Comparison of ENCODE assay signal across 31 cellular contexts in genomic region chr3:195028877-195029606, GRCh38.
DNase-seq lines count a peak whose midpoint lies in the region; ATAC-seq, FAIRE-seq and TF ChIP-seq lines count a peak whose summit lies in the region.
"Had no signal": no experiment of that assay in that cellular context is flagged by ENCODE, and none has a peak within 500 bp of the region (broad histone marks: within the 10 kb centered on the region; RNA-seq: fewer than 3 reads in every experiment).

No MANE protein-coding gene starts in this region.

- H3K4me3 ChIP-seq in gastroesophageal sphincter (no peak overlapping the region), keratinocyte (ENCODE audit: control insufficient read depth in 2 of 3, extremely low read depth in 1 of 3, insufficient read depth in 2 of 3, low read depth in 1 of 3, low read length in 3 of 3) (no peak overlapping the region), esophagus squamous epithelium (no peak overlapping the region)
- H3K4me3 ChIP-seq: SJSA1, transverse colon had no signal

- TF ChIP-seq CTCF in VCaP (conservative IDR thresholded peaks at IDR 0.05) (no peak), gastroesophageal sphincter (IDR thresholded peaks at IDR 0.05) (no peak), keratinocyte (optimal IDR thresholded peaks at IDR 0.05 in 1 of 3, IDR thresholded peaks at IDR 0.05 in 1 of 3, conservative IDR thresholded peaks at IDR 0.05 in 1 of 3; ENCODE audit: extremely low read depth in 1 of 3, insufficient read depth in 2 of 3, low read length in 3 of 3) (no peak), esophagus squamous epithelium (IDR thresholded peaks at IDR 0.05) (no peak)

- H3K36me3 Mint-ChIP-seq in natural killer cell treated with Interleukin-12 subunit alpha and Interleukin-12 subunit beta and Interleukin-15 and Interleukin-18, amount 100 ng/mL, for 72 hours: no peaks in the 10 kb centered on the region
- H3K36me3 Mint-ChIP-seq: activated naive CD4-positive, alpha-beta T cell treated with anti-CD3 and anti-CD28 coated beads, Interleukin-2, amount 50 U/mL, for 24 hours had no signal

- no peaks in the 10 kb centered on the region for H3K9me1 ChIP-seq in keratinocyte (ENCODE audit: control insufficient read depth, extremely low read depth, insufficient read depth, low read length)

- no peak for TF ChIP-seq POLR2A in gastroesophageal sphincter (IDR thresholded peaks at IDR 0.05)
- TF ChIP-seq POLR2A in esophagus squamous epithelium (IDR thresholded peaks at IDR 0.05): no peak

- ATAC-seq in gastroesophageal sphincter (peak; percentile 18), HG02759 (IDR thresholded peaks at IDR 0.05; ENCODE audit: unreplicated experiment) (no peak)
- ATAC-seq in natural killer cell treated with Interleukin-12 subunit alpha and Interleukin-12 subunit beta and Interleukin-15 and Interleukin-18, amount 100 ng/mL, for 72 hours: no peak
- ATAC-seq: sciatic nerve had no signal

- peak; percentile 20 for FAIRE-seq in keratinocyte (lab: Jason Lieb, UNC)
- FAIRE-seq: kidney had no signal

- H3K9me3 ChIP-seq in gastroesophageal sphincter (no peaks in the 10 kb centered on the region), keratinocyte (ENCODE audit: control insufficient read depth, low read depth, low read length) (no peaks in the 10 kb centered on the region), esophagus squamous epithelium (no peaks in the 10 kb centered on the region)
- H3K9me3 ChIP-seq: SJSA1, transverse colon had no signal

- H3K79me2 ChIP-seq in keratinocyte (ENCODE audit: control insufficient read depth, insufficient read depth, low read length): no peaks in the 10 kb centered on the region

- intact Hi-C loops in esophagus squamous epithelium (cut with DNase I): no loop called here

- H3K27me3 ChIP-seq in gastroesophageal sphincter: no peaks in the 10 kb centered on the region
- H3K27me3 ChIP-seq in keratinocyte (ENCODE audit: control insufficient read depth, extremely low read depth, insufficient read depth, low read length): no peaks in the 10 kb centered on the region
- H3K27me3 ChIP-seq in esophagus squamous epithelium: no peaks in the 10 kb centered on the region
- H3K27me3 ChIP-seq: SJSA1, transverse colon had no signal

- H3K4me1 Mint-ChIP-seq in natural killer cell treated with Interleukin-12 subunit alpha and Interleukin-12 subunit beta and Interleukin-15 and Interleukin-18, amount 100 ng/mL, for 72 hours (ENCODE audit: low read depth in 2 of 2): no peaks in the 10 kb centered on the region
- H3K4me1 Mint-ChIP-seq: activated naive CD4-positive, alpha-beta T cell treated with anti-CD3 and anti-CD28 coated beads, Interleukin-2, amount 50 U/mL, for 24 hours; CD8-positive, alpha-beta memory T cell had no signal

- H3K4me2 ChIP-seq in keratinocyte (ENCODE audit: control insufficient read depth, extremely low read depth, insufficient read depth, low read depth, low read length): no peak overlapping the region

- no peak overlapping the region for H3K9ac ChIP-seq in keratinocyte (ENCODE audit: control insufficient read depth, extremely low read depth, insufficient read depth, low read length)

- H3K27ac Mint-ChIP-seq in natural killer cell treated with Interleukin-12 subunit alpha and Interleukin-12 subunit beta and Interleukin-15 and Interleukin-18, amount 100 ng/mL, for 72 hours: no peak overlapping the region
- H3K27ac Mint-ChIP-seq: activated naive CD4-positive, alpha-beta T cell treated with anti-CD3 and anti-CD28 coated beads, Interleukin-2, amount 50 U/mL, for 24 hours; B cell; HFFc6 had no signal

- 74 to 76% methylated on average over 7 to 8 of the region's 8 CpGs for WGBS in gastroesophageal sphincter (ENCODE audit: low coverage in 1 of 2), 2 donors
- WGBS in esophagus squamous epithelium, 2 donors: 60% methylated on average over 8 of the region's 8 CpGs

- no peak for TF ChIP-seq EP300 in gastroesophageal sphincter (IDR thresholded peaks at IDR 0.05)

- H3K4me1 ChIP-seq in gastroesophageal sphincter (no peaks in the 10 kb centered on the region), keratinocyte (ENCODE audit: control insufficient read depth, extremely low read depth, insufficient read depth, low read length) (peaks cover 32% of the 10 kb centered on the region), esophagus squamous epithelium (peaks cover 28 to 56% (median 38%) of the 10 kb centered on the region in 3 donors)

- dilution Hi-C loops in keratinocyte (cut with MboI; ENCODE audit: extremely low pct_ligation_motif_present, low sequenced_read_pairs): no loop called here

- no peaks in the 10 kb centered on the region for H3K9me3 Mint-ChIP-seq in natural killer cell treated with Interleukin-12 subunit alpha and Interleukin-12 subunit beta and Interleukin-15 and Interleukin-18, amount 100 ng/mL, for 72 hours
- H3K9me3 Mint-ChIP-seq: activated naive CD4-positive, alpha-beta T cell treated with anti-CD3 and anti-CD28 coated beads, Interleukin-2, amount 50 U/mL, for 24 hours; CD8-positive, alpha-beta memory T cell; HFFc6 had no signal

- no peaks in the 10 kb centered on the region for H4K20me1 ChIP-seq in keratinocyte (ENCODE audit: control insufficient read depth, extremely low read depth, insufficient read depth, low read length)

- H3K27ac ChIP-seq in VCaP: peak overlapping the region; percentile 85
- H3K27ac ChIP-seq in gastroesophageal sphincter: no peak overlapping the region
- no peak overlapping the region for H3K27ac ChIP-seq in keratinocyte (ENCODE audit: control insufficient read depth, insufficient read depth, low read length)
- H3K27ac ChIP-seq in esophagus squamous epithelium: peak overlapping the region in 1 of 4 donors; percentile 10
- H3K27ac ChIP-seq: epithelial cell of prostate, SJSA1, transverse colon had no signal

- H3K36me3 ChIP-seq in gastroesophageal sphincter: no peaks in the 10 kb centered on the region
- H3K36me3 ChIP-seq in keratinocyte (ENCODE audit: control insufficient read depth in 2 of 2, extremely low read depth in 1 of 2, insufficient read depth in 2 of 2, low read length in 2 of 2): no peaks in the 10 kb centered on the region
- H3K36me3 ChIP-seq in esophagus squamous epithelium: no peaks in the 10 kb centered on the region
- H3K36me3 ChIP-seq: SJSA1, transverse colon had no signal

- no peak overlapping the region for H2AFZ ChIP-seq in keratinocyte (ENCODE audit: control insufficient read depth, low read length)

- DNase-seq in keratinocyte (ENCODE audit: low read depth, low spot score): no peak
- DNase-seq in pulmonary artery endothelial cell (ENCODE audit: low read depth, low spot score): peak; percentile 79
- DNase-seq in natural killer cell treated with Interleukin-12 subunit alpha and Interleukin-12 subunit beta and Interleukin-15 and Interleukin-18, amount 100 ng/mL, for 72 hours (ENCODE audit: low spot score): no peak
- DNase-seq in esophagus squamous epithelium (lab: John Stamatoyannopoulos, UW): no peak
- DNase-seq in C1 segment of cervical spinal cord (lab: John Stamatoyannopoulos, UW): no peak
- DNase-seq: activated CD4-positive, alpha-beta T cell treated with anti-CD3 and anti-CD28 coated beads for 48 hours; activated CD8-positive, alpha-beta memory T cell treated with anti-CD3 and anti-CD28 coated beads for 24 hours; activated T-cell treated with anti-CD3 and anti-CD28 coated beads for 4 hours; amygdala; CD8-positive, alpha-beta memory T cell; DMS 273 treated with DMSO at 0.1 percent for 48 hours; effector CD4-positive, alpha-beta T cell; GOT3; HFFc6; kidney; mammary epithelial cell; NCI-H146; NCI-H2107; NCI-H345; stimulated activated CD4-positive, alpha-beta T cell treated with anti-CD3 and anti-CD28 coated beads, Interleukin-4, amount 100 ng/mL, for 24 hours; T-helper 9 cell; transverse colon had no signal

- H3K27me3 Mint-ChIP-seq in natural killer cell treated with Interleukin-12 subunit alpha and Interleukin-12 subunit beta and Interleukin-15 and Interleukin-18, amount 100 ng/mL, for 72 hours: no peaks in the 10 kb centered on the region
- H3K27me3 Mint-ChIP-seq: activated naive CD4-positive, alpha-beta T cell treated with anti-CD3 and anti-CD28 coated beads, Interleukin-2, amount 50 U/mL, for 24 hours; B cell had no signal

- no peak overlapping the region for H3K4me3 Mint-ChIP-seq in natural killer cell treated with Interleukin-12 subunit alpha and Interleukin-12 subunit beta and Interleukin-15 and Interleukin-18, amount 100 ng/mL, for 72 hours
- H3K4me3 Mint-ChIP-seq: activated naive CD4-positive, alpha-beta T cell treated with anti-CD3 and anti-CD28 coated beads, Interleukin-2, amount 50 U/mL, for 24 hours; B cell; CD8-positive, alpha-beta memory T cell; HFFc6; neural crest cell had no signal
